ENCODE assay signal across 33 cellular contexts in the genomic region with DNA sequence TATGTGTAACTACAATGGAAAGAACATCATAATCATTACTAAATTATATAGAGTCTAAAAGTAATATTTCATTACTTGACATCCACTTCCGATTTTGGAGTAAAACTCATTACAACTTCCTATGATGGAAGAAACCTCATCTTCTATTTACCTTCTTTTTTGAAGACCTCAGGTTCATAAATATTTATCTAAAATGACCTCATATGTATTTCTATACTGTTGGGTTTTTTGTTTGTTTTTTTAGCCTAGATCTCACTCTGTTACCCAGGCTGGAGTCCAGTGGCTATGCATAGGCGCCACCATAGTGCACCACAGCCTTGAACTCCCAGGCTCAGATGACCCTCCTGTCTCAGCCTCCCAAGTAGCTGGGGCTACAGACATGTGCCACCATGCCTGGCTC. TPM values are rescaled to one million over a fixed set of nuclear protein-coding genes. Genes with fewer than 3 reads are reported as not detected.
A peak's percentile ranks its signal among the peaks of the same experiment; 100 is the strongest.
DNase-seq lines count a peak whose midpoint lies in the region; ATAC-seq and TF ChIP-seq lines count a peak whose summit lies in the region.
"Had no signal": no experiment of that assay in that cellular context is flagged by ENCODE, and none has a peak within 500 bp of the region (broad histone marks: within the 10 kb centered on the region; RNA-seq: fewer than 3 reads in every experiment).

No MANE protein-coding gene starts in this region.

- TF ChIP-seq CTCF in right atrium auricular region (IDR thresholded peaks at IDR 0.05) (no peak), chondrocyte (IDR thresholded peaks at IDR 0.05) (no peak), parathyroid adenoma (IDR thresholded peaks at IDR 0.05) (no peak)

- H3K36me3 ChIP-seq in right atrium auricular region = peaks cover 7% of the 10 kb centered on the region
- no peaks in the 10 kb centered on the region for H3K36me3 ChIP-seq in parathyroid adenoma (ENCODE audit: control insufficient read depth, insufficient read depth, low read length)
- H3K36me3 ChIP-seq: colonic mucosa, prostate gland, uterus had no signal

- H3K9ac ChIP-seq in parathyroid adenoma = no peak overlapping the region

- H3K4me3 ChIP-seq in right atrium auricular region (no peak overlapping the region), parathyroid adenoma (ENCODE audit: low read depth, low read length) (no peak overlapping the region)
- H3K4me3 ChIP-seq: colonic mucosa, prostate gland, uterus had no signal

- H3K4me1 ChIP-seq in right atrium auricular region (peaks cover 0 to 82% of the 10 kb centered on the region in 2 donors), parathyroid adenoma (peaks cover 13% of the 10 kb centered on the region)
- H3K4me1 ChIP-seq: prostate gland had no signal

- no peaks in the 10 kb centered on the region for H3K27me3 Mint-ChIP-seq in chondrocyte (ENCODE audit: low read depth)
- H3K27me3 Mint-ChIP-seq: activated CD4-positive, alpha-beta memory T cell treated with anti-CD3 and anti-CD28 coated beads, Interleukin-2, amount 10 ng/mL, durations not matched to agents 7 days and 5 days; activated naive CD4-positive, alpha-beta T cell treated with anti-CD3 and anti-CD28 coated beads, Interleukin-2, amount 10 ng/mL, durations not matched to agents 7 days and 5 days; CD4-positive, alpha-beta memory T cell; naive B cell had no signal

- intact Hi-C loops in Right ventricle myocardium inferior (cut with DNase I) = loop anchor here (5.0 kb wide), 1 partner anchor 150 kb away; no protein-coding TSS in a partner anchor

- H3K27ac ChIP-seq in right atrium auricular region = peak overlapping the region; percentile 65 to 75
- peak overlapping the region; percentile 69 for H3K27ac ChIP-seq in parathyroid adenoma
- H3K27ac ChIP-seq: colonic mucosa, prostate gland had no signal

- peaks cover 3% of the 10 kb centered on the region for H3K79me2 ChIP-seq in parathyroid adenoma

- H2AFZ ChIP-seq in parathyroid adenoma = no peak overlapping the region

- H3K9me3 Mint-ChIP-seq in chondrocyte (ENCODE audit: low read depth) = no peaks in the 10 kb centered on the region
- H3K9me3 Mint-ChIP-seq: activated CD4-positive, alpha-beta memory T cell treated with anti-CD3 and anti-CD28 coated beads, Interleukin-2, amount 10 ng/mL, durations not matched to agents 7 days and 5 days; activated naive CD4-positive, alpha-beta T cell treated with anti-CD3 and anti-CD28 coated beads, Interleukin-2, amount 10 ng/mL, durations not matched to agents 7 days and 5 days; CD4-positive, alpha-beta memory T cell; mesothelial cell of epicardium; naive B cell had no signal

- no peak overlapping the region for H3K4me3 Mint-ChIP-seq in chondrocyte (ENCODE audit: unreplicated experiment)
- H3K4me3 Mint-ChIP-seq: activated CD4-positive, alpha-beta memory T cell treated with anti-CD3 and anti-CD28 coated beads, Interleukin-2, amount 10 ng/mL, durations not matched to agents 7 days and 5 days; activated naive CD4-positive, alpha-beta T cell treated with anti-CD3 and anti-CD28 coated beads, Interleukin-2, amount 10 ng/mL, durations not matched to agents 7 days and 5 days; CD4-positive, alpha-beta memory T cell; mesothelial cell of epicardium; naive B cell had no signal

- ATAC-seq in Right ventricle myocardium inferior (no peak), HG03378 (IDR thresholded peaks at IDR 0.05; ENCODE audit: unreplicated experiment) (no peak)

- no peak for DNase-seq in right atrium auricular region (ENCODE audit: low spot score)
- no peak for DNase-seq in Right ventricle myocardium inferior (ENCODE audit: missing footprints)
- DNase-seq in chondrocyte (ENCODE audit: low spot score) = no peak
- no peak for DNase-seq in activated effector memory CD4-positive, alpha-beta T cell treated with Interleukin-2 at 50 U/mL for 16 hours
- no peak for DNase-seq in SK-N-DZ (ENCODE audit: low spot score)
- no peak for DNase-seq in AG08395 (ENCODE audit: low spot score)
- DNase-seq: activated CD4-positive, alpha-beta memory T cell treated with anti-CD3 and anti-CD28 coated beads, Interleukin-2, amount 10 ng/mL, durations not matched to agents 7 days and 5 days; activated CD4-positive, alpha-beta T cell treated with anti-CD3 and anti-CD28 coated beads for 1 hour; activated CD8-positive, alpha-beta memory T cell treated with anti-CD3 and anti-CD28 coated beads, Interleukin-2, amount 50 U/mL, for 4 hours; activated naive CD4-positive, alpha-beta T cell treated with anti-CD3 and anti-CD28 coated beads, Interleukin-2, amount 10 ng/mL, durations not matched to agents 7 days and 5 days; CD4-positive, alpha-beta memory T cell; effector CD8-positive, alpha-beta T cell; EL; erythroblast; glutamatergic neuron; Kasumi-1; MV-4-11; naive B cell; NCI-H1436; NCI-H2081 treated with DMSO at 0.1 percent for 48 hours; NCI-H226; NCI-H526 treated with DMSO at 0.1 percent for 48 hours; NK-92 treated with Interleukin-12 subunit alpha and Interleukin-12 subunit beta, amount 100 ng/mL, for 24 hours; PC-3; stimulated activated CD4-positive, alpha-beta T cell treated with anti-CD3 and anti-CD28 coated beads, Interleukin-15, amount 100 ng/mL, for 24 hours; stimulated activated CD4-positive, alpha-beta T cell treated with anti-CD3 and anti-CD28 coated beads, Interleukin-4, amount 100 ng/mL, for 4 hours; T-helper 2 cell; uterus had no signal

- H3K4me2 ChIP-seq in parathyroid adenoma (ENCODE audit: low read length) = no peak overlapping the region

- H3K27me3 ChIP-seq in right atrium auricular region = no peaks in the 10 kb centered on the region
- no peaks in the 10 kb centered on the region for H3K27me3 ChIP-seq in parathyroid adenoma (ENCODE audit: control insufficient read depth, insufficient read depth, low read length)
- H3K27me3 ChIP-seq: colonic mucosa, uterus had no signal

- peak overlapping the region; percentile 93 for H3K27ac Mint-ChIP-seq in chondrocyte (ENCODE audit: unreplicated experiment)
- H3K27ac Mint-ChIP-seq: activated CD4-positive, alpha-beta memory T cell treated with anti-CD3 and anti-CD28 coated beads, Interleukin-2, amount 10 ng/mL, durations not matched to agents 7 days and 5 days; activated naive CD4-positive, alpha-beta T cell treated with anti-CD3 and anti-CD28 coated beads, Interleukin-2, amount 10 ng/mL, durations not matched to agents 7 days and 5 days; mesothelial cell of epicardium had no signal

- H3K9me3 ChIP-seq in right atrium auricular region = no peaks in the 10 kb centered on the region
- H3K9me3 ChIP-seq in parathyroid adenoma (ENCODE audit: control insufficient read depth, low read length) = no peaks in the 10 kb centered on the region
- H3K9me3 ChIP-seq: colonic mucosa, prostate gland, uterus had no signal

- peaks cover 95% of the 10 kb centered on the region for H3K4me1 Mint-ChIP-seq in chondrocyte (ENCODE audit: low read depth)
- H3K4me1 Mint-ChIP-seq: activated naive CD4-positive, alpha-beta T cell treated with anti-CD3 and anti-CD28 coated beads, Interleukin-2, amount 10 ng/mL, durations not matched to agents 7 days and 5 days had no signal

- H3K36me3 Mint-ChIP-seq in chondrocyte (ENCODE audit: low read depth) = peaks cover 17% of the 10 kb centered on the region
- H3K36me3 Mint-ChIP-seq: naive B cell had no signal

RNA-seq across cellular contexts. Expression of gene BMAL2, which starts 39.9 kb away (rescaled TPM):
- 1 to 10 TPM in 1 of 2 donors, under 1 TPM in 1; 0.56 to 1.6 TPM for total RNA-seq in right atrium auricular region
- 1.2 TPM for total RNA-seq in Right ventricle myocardium inferior
- total RNA-seq in chondrocyte = 9.0 to 12.0 TPM (median 11.6 TPM) in 3 replicates
- polyA plus RNA-seq in SK-N-DZ (2014; cell fraction: cytosol; rRNA removed) = 10.4 and 14.5 TPM in 2 replicates
- 6.9 and 7.6 TPM in 2 replicates for polyA plus RNA-seq in SK-N-DZ (2014; cell fraction: nucleus; rRNA removed)

RNA-seq across cellular contexts. Expression of gene STK38L, which starts 48.6 kb away (rescaled TPM):
- total RNA-seq in right atrium auricular region = 10 to 100 TPM; 65.9 to 93.2 TPM
- 48.7 TPM for total RNA-seq in Right ventricle myocardium inferior
- total RNA-seq in chondrocyte = 219 to 248 TPM (median 222 TPM) in 3 replicates
- polyA plus RNA-seq in SK-N-DZ (2014; cell fraction: cytosol; rRNA removed) = 20.5 and 21.1 TPM in 2 replicates
- polyA plus RNA-seq in SK-N-DZ (2014; cell fraction: nucleus; rRNA removed) = 25.2 and 27.7 TPM in 2 replicates
